ENCODE assay signal across 22 cellular contexts in the genomic region with DNA sequence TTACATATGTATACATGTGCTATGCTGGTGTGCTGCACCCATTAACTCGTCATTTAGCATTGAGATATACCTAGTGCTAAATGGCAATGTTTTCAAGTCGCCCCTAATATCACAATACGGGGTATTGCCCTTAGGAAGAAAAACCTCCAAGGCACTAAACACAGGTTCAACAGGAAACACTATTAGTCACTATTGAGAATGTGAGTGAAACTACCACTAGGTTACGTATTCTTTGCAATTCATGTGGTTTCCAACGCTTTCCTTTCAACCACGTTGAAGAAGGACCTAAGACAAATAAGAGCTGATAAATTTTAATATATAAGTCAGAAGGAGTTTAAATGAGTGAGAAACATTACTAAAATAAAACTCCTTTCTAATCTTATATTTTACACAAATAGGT.
DNase-seq lines count a peak whose midpoint lies in the region; ATAC-seq and TF ChIP-seq lines count a peak whose summit lies in the region.
"Had no signal": no experiment of that assay in that cellular context is flagged by ENCODE, and none has a peak within 500 bp of the region (broad histone marks: within the 10 kb centered on the region; RNA-seq: fewer than 3 reads in every experiment).

No MANE protein-coding gene starts in this region.

- H3F3A ChIP-seq in PC-3 (ENCODE audit: low read length, unreplicated experiment): no peaks in the 10 kb centered on the region

- 61% methylated on average over 6 of the region's 6 CpGs for WGBS in right cardiac atrium

- no peak for TF ChIP-seq CTCF in PC-3 (conservative IDR thresholded peaks at IDR 0.05; ENCODE audit: low read depth, low read length)

- H3K36me3 ChIP-seq in PC-3 (ENCODE audit: low read depth, low read length): no peaks in the 10 kb centered on the region
- H3K36me3 ChIP-seq: BE2C; BLaER1 treated with 17β-estradiol and CSF1 and Interleukin-3, amounts not matched to agents 10 nM and 100 nM had no signal

- ATAC-seq in GM18511 (IDR thresholded peaks at IDR 0.05; ENCODE audit: unreplicated experiment) (peak; percentile 69), HG02885 (IDR thresholded peaks at IDR 0.05; ENCODE audit: poor library complexity, unreplicated experiment) (peak; percentile 79), PC-3 (no peak), right cardiac atrium (no peak), GM19023 (IDR thresholded peaks at IDR 0.05; ENCODE audit: unreplicated experiment) (no peak)
- ATAC-seq in effector memory CD8-positive, alpha-beta T cell (replicated peaks): no peak
- ATAC-seq: A549 had no signal

- POLR2A ChIA-PET in PC-3 (lab: Charles Lee; ENCODE audit: unreplicated experiment): no interaction called here

- H3K9me2 ChIP-seq in PC-3 (replicated peaks; ENCODE audit: low read length): no peaks in the 10 kb centered on the region

- no peak overlapping the region for H3K4me3 ChIP-seq in PC-3 (ENCODE audit: low read length)
- H3K4me3 ChIP-seq in right cardiac atrium (ENCODE audit: low read length): no peak overlapping the region
- H3K4me3 ChIP-seq: A549; BLaER1 treated with 17β-estradiol and CSF1 and Interleukin-3, amounts not matched to agents 10 nM and 100 nM; GM23248 had no signal

- DNase-seq in PC-3 (peak; percentile 16), right cardiac atrium (no peak)
- DNase-seq in effector memory CD8-positive, alpha-beta T cell: no peak
- DNase-seq: 8988T; ACHN; AML-193; BE2C; Calu3; CD4-positive, alpha-beta T cell; CD8-positive, alpha-beta memory T cell; DMS53; EL; GDM1; GM23248; H7; HCEC 1CT had no signal

- no peaks in the 10 kb centered on the region for H3K4me1 Mint-ChIP-seq in effector memory CD8-positive, alpha-beta T cell (ENCODE audit: low read depth in 2 of 2)
- H3K4me1 Mint-ChIP-seq: CD14-positive monocyte; CD8-positive, alpha-beta memory T cell had no signal

- H3K4me1 ChIP-seq in PC-3 (ENCODE audit: insufficient read depth, low read length) (no peaks in the 10 kb centered on the region), right cardiac atrium (ENCODE audit: control insufficient read depth, insufficient read depth, low read length) (no peaks in the 10 kb centered on the region)
- H3K4me1 ChIP-seq: A549; BE2C; BLaER1 treated with 17β-estradiol and CSF1 and Interleukin-3, amounts not matched to agents 10 nM and 100 nM had no signal

- intact Hi-C loops in PC-3 (cut with micrococcal nuclease): no loop called here
- intact Hi-C loops in right cardiac atrium (cut with DNase I): no loop called here

- no peak overlapping the region for H3K9ac ChIP-seq in PC-3 (ENCODE audit: low read length)
- H3K9ac ChIP-seq: BLaER1 treated with 17β-estradiol and CSF1 and Interleukin-3, amounts not matched to agents 10 nM and 100 nM; GM23248 had no signal

- H3K27ac ChIP-seq in PC-3 (ENCODE audit: low read length): no peak overlapping the region
- H3K27ac ChIP-seq in right cardiac atrium (ENCODE audit: low read length): no peak overlapping the region
- H3K27ac ChIP-seq: A549; BLaER1 treated with 17β-estradiol and CSF1 and Interleukin-3, amounts not matched to agents 10 nM and 100 nM; GM23248 had no signal

- no peak overlapping the region for H3K4me3 Mint-ChIP-seq in effector memory CD8-positive, alpha-beta T cell
- H3K4me3 Mint-ChIP-seq: CD14-positive monocyte; CD4-positive, alpha-beta T cell; CD8-positive, alpha-beta memory T cell had no signal

- H4K20me1 ChIP-seq in PC-3 (ENCODE audit: low read length): no peaks in the 10 kb centered on the region
- H4K20me1 ChIP-seq: BLaER1 treated with 17β-estradiol and CSF1 and Interleukin-3, amounts not matched to agents 10 nM and 100 nM had no signal

- no peak overlapping the region for H2AFZ ChIP-seq in PC-3 (ENCODE audit: low read length)
- H2AFZ ChIP-seq: GM23248 had no signal

- no peak overlapping the region for H3K27ac Mint-ChIP-seq in effector memory CD8-positive, alpha-beta T cell
- H3K27ac Mint-ChIP-seq: CD14-positive monocyte; CD4-positive, alpha-beta T cell; CD8-positive, alpha-beta memory T cell had no signal

- BruUV-seq in PC-3 (replicated peaks; lab: Mats Ljungman, UMichigan): no TSS peak

- CTCF ChIA-PET in PC-3 (lab: Charles Lee): no interaction called here

- H3K79me2 ChIP-seq in PC-3 (ENCODE audit: low read length): no peaks in the 10 kb centered on the region

- H3K9me3 Mint-ChIP-seq in effector memory CD8-positive, alpha-beta T cell: no peaks in the 10 kb centered on the region
- H3K9me3 Mint-ChIP-seq: CD4-positive, alpha-beta T cell had no signal

- no peaks in the 10 kb centered on the region for H3K27me3 ChIP-seq in PC-3 (ENCODE audit: low read length)
- H3K27me3 ChIP-seq in right cardiac atrium (ENCODE audit: control insufficient read depth, insufficient read depth): no peaks in the 10 kb centered on the region
- H3K27me3 ChIP-seq: BE2C had no signal

- no peak overlapping the region for H3K4me2 ChIP-seq in PC-3 (ENCODE audit: low read length)
- H3K4me2 ChIP-seq: A549; BLaER1 treated with 17β-estradiol and CSF1 and Interleukin-3, amounts not matched to agents 10 nM and 100 nM had no signal

- H3K27me3 Mint-ChIP-seq in effector memory CD8-positive, alpha-beta T cell: no peaks in the 10 kb centered on the region
- H3K27me3 Mint-ChIP-seq: CD4-positive, alpha-beta T cell; CD8-positive, alpha-beta memory T cell had no signal

- H3K9me3 ChIP-seq in PC-3 (ENCODE audit: low read length): no peaks in the 10 kb centered on the region
- no peaks in the 10 kb centered on the region for H3K9me3 ChIP-seq in right cardiac atrium (ENCODE audit: control insufficient read depth, low read length)
- H3K9me3 ChIP-seq: A549; BE2C; BLaER1 treated with 17β-estradiol and CSF1 and Interleukin-3, amounts not matched to agents 10 nM and 100 nM had no signal

- H3K36me3 Mint-ChIP-seq in effector memory CD8-positive, alpha-beta T cell (ENCODE audit: insufficient read depth): no peaks in the 10 kb centered on the region
- H3K36me3 Mint-ChIP-seq: CD14-positive monocyte; CD8-positive, alpha-beta memory T cell had no signal

Comparison
In these comparisons a context has a peak if more than half of its experiments do, and no peak if none do; other contexts are left out.
1. ATAC-seq: peak in GM18511 (single experiment) and HG02885 (single experiment); none in PC-3 (single experiment), right cardiac atrium (0 of 2), GM19023 (single experiment) and effector memory CD8-positive, alpha-beta T cell (single experiment).